ENCODE assay signal across 25 cellular contexts in genomic region chr3:24215518-24215917, GRCh38.
"Had no signal": no experiment of that assay in that cellular context is flagged by ENCODE, and none has a peak within 500 bp of the region (broad histone marks: within the 10 kb centered on the region; RNA-seq: fewer than 3 reads in every experiment).

No MANE protein-coding gene starts in this region.

- H3K4me2 ChIP-seq: hepatocyte had no signal

- DNase-seq: dermis blood vessel endothelial cell; effector memory CD4-positive, alpha-beta T cell; foreskin keratinocyte; heart left ventricle; left cardiac atrium; left lung; mesenchymal stem cell; mucosa of descending colon; naive B cell; pancreas; right lobe of liver; small intestine; stimulated activated CD4-positive, alpha-beta T cell treated with anti-CD3 and anti-CD28 coated beads, Interleukin-15, amount 100 ng/mL, for 24 hours; stimulated activated CD4-positive, alpha-beta T cell treated with anti-CD3 and anti-CD28 coated beads, Interleukin-2, amount 100 ng/mL, for 48 hours; stimulated activated naive B cell treated with anti-CD40 and anti-IgM and Interleukin-4, amounts not matched to agents 10 μg/mL and 1 μg/mL and 100 μg/mL, for 72 hours; transverse colon had no signal

- H3K27ac ChIP-seq: foreskin keratinocyte, heart left ventricle, hepatocyte, left lung, neutrophil, pancreas, right lobe of liver, transverse colon, vagina had no signal

- H2AFZ ChIP-seq: hepatocyte had no signal

- H3K36me3 Mint-ChIP-seq: mesothelial cell of epicardium; natural killer cell treated with Interleukin-12 subunit alpha and Interleukin-12 subunit beta and Interleukin-15 and Interleukin-18, amount 100 ng/mL, for 72 hours had no signal

- H3K9me3 ChIP-seq: esophagus muscularis mucosa, gastroesophageal sphincter, heart left ventricle, left lung, mucosa of descending colon, neutrophil, pancreas, right lobe of liver, transverse colon, vagina had no signal

- H3K27me3 ChIP-seq: esophagus muscularis mucosa, foreskin keratinocyte, gastroesophageal sphincter, heart left ventricle, hepatocyte, left lung, pancreas, right lobe of liver, transverse colon, vagina had no signal

- H3K4me3 Mint-ChIP-seq: mesothelial cell of epicardium; naive B cell; natural killer cell treated with Interleukin-12 subunit alpha and Interleukin-12 subunit beta and Interleukin-15 and Interleukin-18, amount 100 ng/mL, for 72 hours; neural crest cell; stimulated activated naive B cell treated with anti-CD40 and anti-IgM and Interleukin-4, amounts not matched to agents 10 μg/mL and 1 μg/mL and 100 μg/mL, for 72 hours; stimulated activated naive CD8-positive, alpha-beta T cell treated with anti-CD3 and anti-CD28 coated beads, Interleukin-15, Interleukin-2, amounts not matched to agents 100 ng/mL and 50 ng/mL, for 24 hours had no signal

- H3K79me2 ChIP-seq: hepatocyte had no signal

- H3K27me3 Mint-ChIP-seq: stimulated activated naive B cell treated with anti-CD40 and anti-IgM and Interleukin-4, amounts not matched to agents 10 μg/mL and 1 μg/mL and 100 μg/mL, for 72 hours; stimulated activated naive CD8-positive, alpha-beta T cell treated with anti-CD3 and anti-CD28 coated beads, Interleukin-15, Interleukin-2, amounts not matched to agents 100 ng/mL and 50 ng/mL, for 24 hours had no signal

- H3K36me3 ChIP-seq: esophagus muscularis mucosa, gastroesophageal sphincter, heart left ventricle, left lung, neutrophil, pancreas, right lobe of liver, transverse colon, vagina had no signal

- H3K4me3 ChIP-seq: esophagus muscularis mucosa, gastroesophageal sphincter, heart left ventricle, hepatocyte, left lung, mucosa of descending colon, pancreas, right lobe of liver, transverse colon, vagina had no signal

- H3K9me3 Mint-ChIP-seq: mesothelial cell of epicardium; naive B cell; natural killer cell treated with Interleukin-12 subunit alpha and Interleukin-12 subunit beta and Interleukin-15 and Interleukin-18, amount 100 ng/mL, for 72 hours; neural crest cell; stimulated activated naive B cell treated with anti-CD40 and anti-IgM and Interleukin-4, amounts not matched to agents 10 μg/mL and 1 μg/mL and 100 μg/mL, for 72 hours; stimulated activated naive CD8-positive, alpha-beta T cell treated with anti-CD3 and anti-CD28 coated beads, Interleukin-15, Interleukin-2, amounts not matched to agents 100 ng/mL and 50 ng/mL, for 24 hours had no signal

- H3K4me1 Mint-ChIP-seq: stimulated activated naive B cell treated with anti-CD40 and anti-IgM and Interleukin-4, amounts not matched to agents 10 μg/mL and 1 μg/mL and 100 μg/mL, for 72 hours had no signal

- ATAC-seq: foreskin keratinocyte; gastroesophageal sphincter; heart left ventricle; left cardiac atrium; left lung; mucosa of descending colon; natural killer cell treated with Interleukin-12 subunit alpha and Interleukin-12 subunit beta and Interleukin-15 and Interleukin-18, amount 100 ng/mL, for 72 hours; pancreas; right lobe of liver had no signal

- H3K27ac Mint-ChIP-seq: mesothelial cell of epicardium; natural killer cell treated with Interleukin-12 subunit alpha and Interleukin-12 subunit beta and Interleukin-15 and Interleukin-18, amount 100 ng/mL, for 72 hours; stimulated activated naive B cell treated with anti-CD40 and anti-IgM and Interleukin-4, amounts not matched to agents 10 μg/mL and 1 μg/mL and 100 μg/mL, for 72 hours; stimulated activated naive CD8-positive, alpha-beta T cell treated with anti-CD3 and anti-CD28 coated beads, Interleukin-15, Interleukin-2, amounts not matched to agents 100 ng/mL and 50 ng/mL, for 24 hours had no signal

- H3K4me1 ChIP-seq: left lung had no signal
